ENCODE assay signal across 9 cellular contexts in the genomic region with DNA sequence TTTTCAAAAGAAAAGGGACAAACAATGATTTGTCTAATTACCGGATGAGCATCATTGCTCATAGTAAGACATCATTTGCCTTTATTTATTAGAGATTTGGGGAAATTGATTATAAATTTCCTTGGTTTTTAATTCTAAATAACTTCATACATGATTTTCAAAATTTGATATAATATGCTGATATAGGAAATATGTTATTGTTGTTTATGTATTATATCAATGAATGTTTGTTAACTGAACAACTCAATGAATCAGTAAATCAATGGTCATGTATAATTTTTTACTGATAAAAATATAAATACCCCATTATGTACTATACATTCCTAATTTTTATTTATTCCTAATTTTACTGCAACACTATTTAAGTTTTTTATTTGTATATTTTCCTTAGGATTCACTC.
"Had no signal": no experiment of that assay in that cellular context is flagged by ENCODE, and none has a peak within 500 bp of the region (broad histone marks: within the 10 kb centered on the region; RNA-seq: fewer than 3 reads in every experiment).

No MANE protein-coding gene starts in this region.

- H3K4me3 Mint-ChIP-seq: GM23338, H9, IgD-negative memory B cell had no signal

- DNase-seq: H9, HCEC 1CT had no signal

- H3K27me3 Mint-ChIP-seq: IgD-negative memory B cell had no signal

- H3K4me3 ChIP-seq: GM23338 had no signal

- H3K27ac ChIP-seq: HL-60, KMS-11 had no signal

- ATAC-seq: GM23338, HepG2 had no signal

- FAIRE-seq: H1, H54, HepG2 had no signal

- H3K36me3 Mint-ChIP-seq: IgD-negative memory B cell had no signal

- H3K9me3 Mint-ChIP-seq: GM23338, H9 had no signal
